Comparison of ENCODE assay signal across 15 cellular contexts in the genomic region with DNA sequence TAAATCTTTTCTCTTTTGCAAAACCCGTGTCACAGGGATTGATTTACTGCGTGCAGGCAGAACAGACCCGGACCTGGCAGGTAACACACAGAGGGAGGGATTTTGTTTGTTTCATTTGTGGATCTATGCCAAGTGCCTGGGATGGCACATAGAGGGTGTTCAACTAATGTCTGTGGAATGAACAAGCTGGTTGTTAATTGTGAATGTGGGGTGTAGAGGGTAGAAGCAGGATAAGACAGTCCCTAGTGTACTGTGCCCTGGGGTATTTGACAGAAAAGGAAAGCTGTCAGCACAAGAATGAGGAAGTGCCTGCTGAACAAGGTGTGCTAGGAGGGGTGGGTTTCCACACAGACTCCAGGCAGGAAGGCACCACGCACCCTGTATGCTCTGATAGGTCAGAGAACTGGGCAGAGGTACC.
"Had no signal": no experiment of that assay in that cellular context is flagged by ENCODE, and none has a peak within 500 bp of the region (broad histone marks: within the 10 kb centered on the region; RNA-seq: fewer than 3 reads in every experiment).

No MANE protein-coding gene starts in this region.

- H3K4me3 Mint-ChIP-seq: activated CD4-positive, alpha-beta T cell treated with anti-CD3 and anti-CD28 coated beads, Interleukin-2, amount 10 ng/mL, durations not matched to agents 24 days and 14 days; activated naive CD4-positive, alpha-beta T cell treated with anti-CD3 and anti-CD28 coated beads, Interleukin-2, amount 10 ng/mL, durations not matched to agents 7 days and 5 days; dendritic cell treated with granulocyte-macrophage colony-stimulating factor and Interleukin-4, amounts not matched to agents 40 ng/mL and 50 ng/mL, for 4 days; effector memory CD8-positive, alpha-beta T cell; immature natural killer cell; natural killer cell treated with Interleukin-12 subunit alpha and Interleukin-12 subunit beta and Interleukin-15 and Interleukin-18, amount 100 ng/mL, for 72 hours; stimulated activated naive CD8-positive, alpha-beta T cell treated with anti-CD3 and anti-CD28 coated beads, Interleukin-15, Interleukin-2, amounts not matched to agents 100 ng/mL and 50 ng/mL, for 24 hours had no signal

- H3K36me3 ChIP-seq: sigmoid colon had no signal

- H3K27ac Mint-ChIP-seq: activated CD4-positive, alpha-beta T cell treated with anti-CD3 and anti-CD28 coated beads, Interleukin-2, amount 10 ng/mL, durations not matched to agents 24 days and 14 days; activated naive CD4-positive, alpha-beta T cell treated with anti-CD3 and anti-CD28 coated beads, Interleukin-2, amount 10 ng/mL, durations not matched to agents 7 days and 5 days; activated T-helper 2 cell treated with anti-CD3 and anti-CD28 coated beads, Interferon-gamma antibody, Interleukin-2, Interleukin-4, amounts not matched to agents 10 μg/mL and 5 μg/mL and 100 μg/mL, durations not matched to agents 14 hours and 24 hours and 36 hours; dendritic cell treated with granulocyte-macrophage colony-stimulating factor and Interleukin-4, amounts not matched to agents 40 ng/mL and 50 ng/mL, for 4 days; effector memory CD8-positive, alpha-beta T cell; immature natural killer cell; natural killer cell treated with Interleukin-12 subunit alpha and Interleukin-12 subunit beta and Interleukin-15 and Interleukin-18, amount 100 ng/mL, for 72 hours; stimulated activated naive CD8-positive, alpha-beta T cell treated with anti-CD3 and anti-CD28 coated beads, Interleukin-15, Interleukin-2, amounts not matched to agents 100 ng/mL and 50 ng/mL, for 24 hours had no signal

- H3K27me3 ChIP-seq: sigmoid colon had no signal

- DNase-seq: activated CD4-positive, alpha-beta T cell treated with anti-CD3 and anti-CD28 coated beads, Interleukin-2, amount 10 ng/mL, durations not matched to agents 24 days and 14 days; activated CD8-positive, alpha-beta memory T cell treated with anti-CD3 and anti-CD28 coated beads for 24 hours; activated naive CD4-positive, alpha-beta T cell treated with anti-CD3 and anti-CD28 coated beads, Interleukin-2, amount 10 ng/mL, durations not matched to agents 7 days and 5 days; activated T-cell treated with anti-CD3 and anti-CD28 coated beads for 4 hours; central memory CD4-positive, alpha-beta T cell; effector memory CD8-positive, alpha-beta T cell; immature natural killer cell; left cardiac atrium; sigmoid colon; stimulated activated CD4-positive, alpha-beta T cell treated with anti-CD3 and anti-CD28 coated beads, Interleukin-2, amount 100 ng/mL, for 24 hours had no signal

- H3K27me3 Mint-ChIP-seq: activated CD4-positive, alpha-beta T cell treated with anti-CD3 and anti-CD28 coated beads, Interleukin-2, amount 10 ng/mL, durations not matched to agents 24 days and 14 days; activated naive CD4-positive, alpha-beta T cell treated with anti-CD3 and anti-CD28 coated beads, Interleukin-2, amount 10 ng/mL, durations not matched to agents 7 days and 5 days; effector memory CD8-positive, alpha-beta T cell; stimulated activated naive CD8-positive, alpha-beta T cell treated with anti-CD3 and anti-CD28 coated beads, Interleukin-15, Interleukin-2, amounts not matched to agents 100 ng/mL and 50 ng/mL, for 24 hours had no signal

- H3K4me1 ChIP-seq: sigmoid colon had no signal

- H3K27ac ChIP-seq: epithelial cell of prostate, sigmoid colon had no signal

- H3K4me3 ChIP-seq: sigmoid colon had no signal

- ATAC-seq: effector memory CD8-positive, alpha-beta T cell; left cardiac atrium; natural killer cell treated with Interleukin-12 subunit alpha and Interleukin-12 subunit beta and Interleukin-15 and Interleukin-18, amount 100 ng/mL, for 72 hours had no signal

- H3K9me3 Mint-ChIP-seq: dendritic cell treated with granulocyte-macrophage colony-stimulating factor and Interleukin-4, amounts not matched to agents 40 ng/mL and 50 ng/mL, for 4 days; natural killer cell treated with Interleukin-12 subunit alpha and Interleukin-12 subunit beta and Interleukin-15 and Interleukin-18, amount 100 ng/mL, for 72 hours; stimulated activated naive CD8-positive, alpha-beta T cell treated with anti-CD3 and anti-CD28 coated beads, Interleukin-15, Interleukin-2, amounts not matched to agents 100 ng/mL and 50 ng/mL, for 24 hours had no signal

- H3K4me1 Mint-ChIP-seq: activated CD4-positive, alpha-beta T cell treated with anti-CD3 and anti-CD28 coated beads, Interleukin-2, amount 10 ng/mL, durations not matched to agents 24 days and 14 days; activated naive CD4-positive, alpha-beta T cell treated with anti-CD3 and anti-CD28 coated beads, Interleukin-2, amount 10 ng/mL, durations not matched to agents 7 days and 5 days; immature natural killer cell had no signal
